Comparison of ENCODE assay signal across 9 cellular contexts in the genomic region with DNA sequence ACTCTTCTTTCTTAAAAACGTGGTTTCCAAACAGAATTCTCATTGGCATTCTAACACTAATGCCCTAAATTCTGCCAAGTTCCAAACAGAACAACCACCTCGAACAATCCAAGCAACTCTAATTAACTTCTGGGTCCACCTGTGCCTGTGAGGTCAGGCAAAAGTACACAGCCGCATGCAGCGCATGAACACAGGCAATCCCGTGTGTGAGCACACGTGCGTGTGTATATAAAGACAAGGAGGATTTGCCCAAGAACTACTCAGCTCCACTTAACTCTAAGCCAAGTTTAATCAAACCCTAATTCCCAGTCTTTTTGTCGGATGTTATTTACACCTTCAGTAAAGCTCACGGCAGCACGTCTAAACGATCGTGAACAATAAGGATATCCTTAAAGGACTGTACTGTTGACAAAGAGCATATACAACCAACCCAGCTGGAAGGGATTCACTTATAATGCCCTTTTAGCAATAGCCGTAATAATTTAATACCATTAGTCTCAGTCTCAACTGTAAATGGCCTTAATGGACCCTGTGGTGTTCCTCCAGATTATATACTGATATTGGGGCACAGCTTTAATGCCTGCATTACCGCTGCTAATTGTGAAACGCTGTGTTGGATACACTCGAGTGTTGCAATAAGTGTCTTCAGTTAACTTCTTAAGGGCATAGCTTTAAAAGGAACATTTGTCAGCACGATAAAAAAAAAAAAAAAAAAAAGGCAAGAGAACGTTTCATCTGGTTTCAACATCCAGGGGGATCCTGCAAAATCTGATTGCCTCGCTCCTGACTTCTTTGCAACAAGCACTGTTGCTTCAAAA.
A peak's percentile ranks its signal among the peaks of the same experiment; 100 is the strongest.
DNase-seq lines count a peak whose midpoint lies in the region; ATAC-seq, FAIRE-seq and TF ChIP-seq lines count a peak whose summit lies in the region.
"Had no signal": no experiment of that assay in that cellular context is flagged by ENCODE, and none has a peak within 500 bp of the region (broad histone marks: within the 10 kb centered on the region; RNA-seq: fewer than 3 reads in every experiment).

No MANE protein-coding gene starts in this region.

- H3K27me3 Mint-ChIP-seq in astrocyte (ENCODE audit: low read depth, unreplicated experiment) = no peaks in the 10 kb centered on the region

- no peak for FAIRE-seq in astrocyte (lab: Jason Lieb, UNC)
- FAIRE-seq: frontal cortex had no signal

- H3K4me1 ChIP-seq in astrocyte (ENCODE audit: insufficient read depth, low read length) = peaks cover 17% of the 10 kb centered on the region
- peaks cover 11% of the 10 kb centered on the region for H3K4me1 ChIP-seq in hepatocyte (ENCODE audit: insufficient read depth)
- H3K4me1 ChIP-seq in thoracic aorta (ENCODE audit: control insufficient read depth in 1 of 2, low read depth in 2 of 2) = peaks cover 14 to 51% of the 10 kb centered on the region in 2 donors

- H3K36me3 ChIP-seq in astrocyte (ENCODE audit: insufficient read depth, low read length) (no peaks in the 10 kb centered on the region), hepatocyte (replicated peaks; ENCODE audit: insufficient read depth, low read depth) (no peaks in the 10 kb centered on the region), thoracic aorta (no peaks in the 10 kb centered on the region)

- peak overlapping the region; percentile 17 for H3K9ac ChIP-seq in astrocyte (ENCODE audit: low read length)

- WGBS in hepatocyte (ENCODE audit: low lambda C conversion rate, missing lambda C conversion rate) = 53% methylated on average over 19 of the region's 19 CpGs

- peak; percentile 86 for DNase-seq in NB4 (ENCODE audit: low read depth)
- no peak for DNase-seq in astrocyte (ENCODE audit: low read depth)
- no peak for DNase-seq in hepatocyte (ENCODE audit: low spot score)
- DNase-seq in thoracic aorta (ENCODE audit: low spot score) = no peak
- no peak for DNase-seq in midbrain (lab: John Stamatoyannopoulos, UW)
- no peak for DNase-seq in posterior vena cava (ENCODE audit: low spot score)
- DNase-seq: OCI-M1 had no signal

- H3K27ac ChIP-seq in astrocyte (ENCODE audit: low read depth, low read length) (no peak overlapping the region), hepatocyte (peak overlapping the region; percentile 53), thoracic aorta (peak overlapping the region; percentile 37 to 51)

- no peaks in the 10 kb centered on the region for H3K9me2 ChIP-seq in hepatocyte (replicated peaks; ENCODE audit: insufficient read depth)

- no peak overlapping the region for H2AFZ ChIP-seq in astrocyte (ENCODE audit: low read depth, low read length)
- H2AFZ ChIP-seq in hepatocyte = no peak overlapping the region

- TF ChIP-seq POLR2A in NB4 (IDR thresholded peaks at IDR 0.05; ENCODE audit: extremely low read depth, insufficient read length) = no peak

- H3K27ac Mint-ChIP-seq in astrocyte (ENCODE audit: unreplicated experiment) = no peak overlapping the region

- intact Hi-C loops in posterior vena cava (cut with DNase I) = no loop called here

- peak overlapping the region; percentile 59 for H3K4me2 ChIP-seq in astrocyte (ENCODE audit: low read length)
- H3K4me2 ChIP-seq in hepatocyte = peak overlapping the region; percentile 69

- H3K4me3 Mint-ChIP-seq in astrocyte (ENCODE audit: unreplicated experiment) = no peak overlapping the region

- H3K79me2 ChIP-seq in astrocyte (ENCODE audit: insufficient read depth, low read length) (no peaks in the 10 kb centered on the region), hepatocyte (no peaks in the 10 kb centered on the region)

- H3K9me3 Mint-ChIP-seq in astrocyte (ENCODE audit: unreplicated experiment) = no peaks in the 10 kb centered on the region

- TF ChIP-seq CTCF in NB4 (IDR thresholded peaks at IDR 0.05; ENCODE audit: low read depth, low read length) = no peak
- no peak for TF ChIP-seq CTCF in astrocyte (IDR thresholded peaks at IDR 0.05; ENCODE audit: insufficient read depth, low read depth, low read length)
- TF ChIP-seq CTCF in hepatocyte (IDR thresholded peaks at IDR 0.05; ENCODE audit: poor library complexity) = no peak
- no peak for TF ChIP-seq CTCF in thoracic aorta (IDR thresholded peaks at IDR 0.05)

- H4K20me1 ChIP-seq in astrocyte (ENCODE audit: insufficient read depth, low read length) = no peaks in the 10 kb centered on the region
- no peaks in the 10 kb centered on the region for H4K20me1 ChIP-seq in hepatocyte (ENCODE audit: insufficient read depth, poor library complexity, severe bottlenecking)

- peak overlapping the region; percentile 49 for H3K4me3 ChIP-seq in NB4 (ENCODE audit: low read depth, low read length)
- H3K4me3 ChIP-seq in astrocyte (ENCODE audit: insufficient read depth, low read depth, low read length) = no peak overlapping the region
- H3K4me3 ChIP-seq in hepatocyte = no peak overlapping the region
- H3K4me3 ChIP-seq in thoracic aorta = peak overlapping the region; percentile 36

- H3K9me3 ChIP-seq in astrocyte (ENCODE audit: insufficient read depth, low read depth, low read length) (no peaks in the 10 kb centered on the region), hepatocyte (ENCODE audit: low read depth) (no peaks in the 10 kb centered on the region), thoracic aorta (no peaks in the 10 kb centered on the region)

- no peaks in the 10 kb centered on the region for H3K36me3 Mint-ChIP-seq in astrocyte (ENCODE audit: low read depth, unreplicated experiment)

- H3K4me1 Mint-ChIP-seq in astrocyte (ENCODE audit: low read depth, unreplicated experiment) = peaks cover 18% of the 10 kb centered on the region

- ATAC-seq in thoracic aorta (ENCODE audit: insufficient number of reproducible peaks, low FRiP score, low read depth) = no peak
- ATAC-seq in GM21528 (IDR thresholded peaks at IDR 0.05; ENCODE audit: low FRiP score, unreplicated experiment) = no peak

- H3K27me3 ChIP-seq in astrocyte (ENCODE audit: insufficient read depth, low read length) (no peaks in the 10 kb centered on the region), hepatocyte (no peaks in the 10 kb centered on the region), thoracic aorta (replicated peaks; ENCODE audit: insufficient read depth) (no peaks in the 10 kb centered on the region)

Comparison
In these comparisons a context has a peak if more than half of its experiments do, and no peak if none do; other contexts are left out.
1. H3K4me3 ChIP-seq: peak in NB4 (single experiment) and thoracic aorta (single experiment); none in astrocyte (single experiment) and hepatocyte (single experiment).